23 cellular contexts compared by ENCODE assay signal in the genomic region with DNA sequence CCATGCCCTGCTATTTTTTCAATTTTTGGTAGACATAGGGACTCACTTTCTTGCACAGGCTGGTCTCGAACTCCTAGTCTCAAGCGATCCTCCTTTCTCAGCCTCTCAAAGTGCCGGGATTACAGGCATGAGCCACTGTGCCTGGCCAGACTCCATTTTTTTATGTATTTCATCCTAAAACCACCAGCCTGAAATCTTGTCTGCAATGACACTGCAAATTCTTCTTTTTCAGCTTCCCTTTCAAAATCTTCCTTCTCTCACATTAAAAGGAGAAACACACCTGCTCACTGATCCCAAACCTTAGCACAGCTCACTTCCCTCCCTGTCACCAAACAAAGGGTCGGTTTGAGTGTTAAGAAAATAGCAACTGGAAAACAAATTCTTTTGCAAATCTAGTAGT.
DNase-seq lines count a peak whose midpoint lies in the region; ATAC-seq and TF ChIP-seq lines count a peak whose summit lies in the region.
"Had no signal": no experiment of that assay in that cellular context is flagged by ENCODE, and none has a peak within 500 bp of the region (broad histone marks: within the 10 kb centered on the region; RNA-seq: fewer than 3 reads in every experiment).

No MANE protein-coding gene starts in this region.

- no peak overlapping the region for H3K4me3 Mint-ChIP-seq in CD14-positive monocyte
- no peak overlapping the region for H3K4me3 Mint-ChIP-seq in Calu3 (ENCODE audit: low read depth, unreplicated experiment)
- H3K4me3 Mint-ChIP-seq in natural killer cell treated with Interleukin-12 subunit alpha and Interleukin-12 subunit beta and Interleukin-15 and Interleukin-18, amount 100 ng/mL, for 72 hours: no peak overlapping the region
- H3K4me3 Mint-ChIP-seq: activated CD4-positive, alpha-beta memory T cell treated with anti-CD3 and anti-CD28 coated beads for 36 hours; brain had no signal

- intact Hi-C loops in CD14-positive monocyte (cut with micrococcal nuclease) (no loop called here), Calu3 (cut with micrococcal nuclease; ENCODE audit: unreplicated experiment) (no loop called here)

- ATAC-seq in natural killer cell treated with Interleukin-12 subunit alpha and Interleukin-12 subunit beta and Interleukin-15 and Interleukin-18, amount 100 ng/mL, for 72 hours: no peak
- ATAC-seq in HG02623 (IDR thresholded peaks at IDR 0.05; ENCODE audit: unreplicated experiment) (no peak), GM19452 (IDR thresholded peaks at IDR 0.05; ENCODE audit: unreplicated experiment) (no peak)
- ATAC-seq: heart right ventricle had no signal

- H3K27me3 Mint-ChIP-seq in CD14-positive monocyte (ENCODE audit: low read depth in 3 of 3) (peaks cover 0 to 2% (median 2%) of the 10 kb centered on the region in 3 donors), Calu3 (ENCODE audit: unreplicated experiment) (no peaks in the 10 kb centered on the region)
- no peaks in the 10 kb centered on the region for H3K27me3 Mint-ChIP-seq in natural killer cell treated with Interleukin-12 subunit alpha and Interleukin-12 subunit beta and Interleukin-15 and Interleukin-18, amount 100 ng/mL, for 72 hours
- H3K27me3 Mint-ChIP-seq: activated CD4-positive, alpha-beta memory T cell treated with anti-CD3 and anti-CD28 coated beads for 36 hours; brain had no signal

- DNase-seq in CD14-positive monocyte (ENCODE audit: low spot score): no peak
- DNase-seq in Calu3: no peak
- DNase-seq in RPMI8226: peak; percentile 20
- no peak for DNase-seq in natural killer cell treated with Interleukin-12 subunit alpha and Interleukin-12 subunit beta and Interleukin-15 and Interleukin-18, amount 100 ng/mL, for 72 hours (ENCODE audit: low spot score)
- DNase-seq in brain microvascular endothelial cell: no peak
- DNase-seq: activated CD4-positive, alpha-beta memory T cell treated with anti-CD3 and anti-CD28 coated beads for 36 hours; activated CD8-positive, alpha-beta memory T cell treated with anti-CD3 and anti-CD28 coated beads, Interleukin-2, amount 50 U/mL, for 48 hours; activated gamma-delta T cell treated with Interleukin-2 at 50 U/mL for 16 hours; colonic mucosa; DMS53; effector memory CD4-positive, alpha-beta T cell; foreskin fibroblast; GDM1; heart right ventricle; mesenchymal stem cell; occipital lobe; Right ventricle myocardium superior; stimulated activated CD4-positive, alpha-beta T cell treated with anti-CD3 and anti-CD28 coated beads, Interleukin-1b, Interleukin-23, amount 100 ng/mL, for 48 hours had no signal

- CTCF ChIA-PET in Calu3 (lab: Charles Lee): no interaction called here

- H3K27ac Mint-ChIP-seq in CD14-positive monocyte (peak overlapping the region; percentile 15 to 75 (median 46)), Calu3 (ENCODE audit: unreplicated experiment) (peak overlapping the region; percentile 68)
- peak overlapping the region; percentile 55 to 95 for H3K27ac Mint-ChIP-seq in natural killer cell treated with Interleukin-12 subunit alpha and Interleukin-12 subunit beta and Interleukin-15 and Interleukin-18, amount 100 ng/mL, for 72 hours
- H3K27ac Mint-ChIP-seq: activated CD4-positive, alpha-beta memory T cell treated with anti-CD3 and anti-CD28 coated beads for 36 hours had no signal

- H3K27me3 ChIP-seq in brain microvascular endothelial cell (replicated peaks): no peaks in the 10 kb centered on the region
- H3K27me3 ChIP-seq: colonic mucosa, heart right ventricle, suprapubic skin had no signal

- TF ChIP-seq CTCF in CD14-positive monocyte (IDR thresholded peaks at IDR 0.05): no peak
- TF ChIP-seq CTCF in Calu3 (IDR thresholded peaks at IDR 0.05; ENCODE audit: unreplicated experiment): no peak
- TF ChIP-seq CTCF in brain microvascular endothelial cell (IDR thresholded peaks at IDR 0.05; ENCODE audit: low read depth, low read length, missing control alignments): no peak

- no peaks in the 10 kb centered on the region for H3K36me3 Mint-ChIP-seq in CD14-positive monocyte
- no peaks in the 10 kb centered on the region for H3K36me3 Mint-ChIP-seq in Calu3 (ENCODE audit: insufficient read depth, unreplicated experiment)
- H3K36me3 Mint-ChIP-seq in natural killer cell treated with Interleukin-12 subunit alpha and Interleukin-12 subunit beta and Interleukin-15 and Interleukin-18, amount 100 ng/mL, for 72 hours: no peaks in the 10 kb centered on the region

- H3K27ac ChIP-seq in brain microvascular endothelial cell: no peak overlapping the region
- H3K27ac ChIP-seq: colonic mucosa, heart right ventricle, skin epidermis, suprapubic skin had no signal

- BruUV-seq in Calu3 (replicated peaks; lab: Mats Ljungman, UMichigan): no TSS peak

- in situ Hi-C loops in brain microvascular endothelial cell (cut with HindIII; ENCODE audit: low pct_ligation_motif_present, low sequenced_read_pairs): no loop called here

- H3K4me3 ChIP-seq in brain microvascular endothelial cell (ENCODE audit: low read depth, low read length): no peak overlapping the region
- H3K4me3 ChIP-seq: colonic mucosa, heart right ventricle, skin epidermis, suprapubic skin had no signal

- H3K4me1 Mint-ChIP-seq in CD14-positive monocyte (peaks cover 30% of the 10 kb centered on the region), Calu3 (ENCODE audit: low read depth, unreplicated experiment) (peaks cover 42% of the 10 kb centered on the region)
- peaks cover 33 to 48% of the 10 kb centered on the region in 2 donors for H3K4me1 Mint-ChIP-seq in natural killer cell treated with Interleukin-12 subunit alpha and Interleukin-12 subunit beta and Interleukin-15 and Interleukin-18, amount 100 ng/mL, for 72 hours (ENCODE audit: low read depth in 2 of 2)

- no peaks in the 10 kb centered on the region for H3K9me3 Mint-ChIP-seq in CD14-positive monocyte
- H3K9me3 Mint-ChIP-seq in Calu3 (ENCODE audit: low read depth, unreplicated experiment): no peaks in the 10 kb centered on the region
- no peaks in the 10 kb centered on the region for H3K9me3 Mint-ChIP-seq in natural killer cell treated with Interleukin-12 subunit alpha and Interleukin-12 subunit beta and Interleukin-15 and Interleukin-18, amount 100 ng/mL, for 72 hours
- H3K9me3 Mint-ChIP-seq: activated CD4-positive, alpha-beta memory T cell treated with anti-CD3 and anti-CD28 coated beads for 36 hours had no signal

- H3K36me3 ChIP-seq in brain microvascular endothelial cell (replicated peaks): no peaks in the 10 kb centered on the region
- H3K36me3 ChIP-seq: colonic mucosa, heart right ventricle, suprapubic skin had no signal
